10 cellular contexts compared by ENCODE assay signal in the genomic region with DNA sequence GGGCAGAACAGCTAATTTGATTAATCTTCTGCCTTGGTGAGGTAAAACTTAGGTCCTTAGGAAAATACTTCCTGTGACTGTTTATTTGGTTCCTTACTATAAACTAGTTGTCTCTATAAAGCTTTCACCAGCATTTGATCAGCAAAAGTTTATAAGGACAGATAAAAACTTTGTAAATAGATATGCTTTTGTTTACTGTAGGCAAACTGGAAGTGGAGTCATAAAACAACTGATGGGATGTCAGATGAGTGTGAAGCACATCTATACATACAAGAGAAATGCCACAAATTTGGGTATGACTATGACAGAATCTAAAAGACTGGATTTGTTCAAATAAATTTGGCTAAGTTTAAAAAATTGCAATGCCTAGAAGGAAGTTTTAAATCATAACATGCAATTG. TPM values are rescaled to one million over a fixed set of nuclear protein-coding genes. Genes with fewer than 3 reads are reported as not detected.
DNase-seq lines count a peak whose midpoint lies in the region; ATAC-seq, FAIRE-seq and TF ChIP-seq lines count a peak whose summit lies in the region.
"Had no signal": no experiment of that assay in that cellular context is flagged by ENCODE, and none has a peak within 500 bp of the region (broad histone marks: within the 10 kb centered on the region; RNA-seq: fewer than 3 reads in every experiment).

No MANE protein-coding gene starts in this region.

- H3K9me3 ChIP-seq in keratinocyte (ENCODE audit: control insufficient read depth, low read depth, low read length) (no peaks in the 10 kb centered on the region), subcutaneous abdominal adipose tissue (ENCODE audit: control insufficient read depth in 5 of 5, low read length in 5 of 5) (no peaks in the 10 kb centered on the region), GM23248 (ENCODE audit: low read depth) (no peaks in the 10 kb centered on the region)

- H3K4me3 Mint-ChIP-seq in activated CD8-positive, alpha-beta memory T cell treated with anti-CD3 and anti-CD28 coated beads, Interleukin-2, amount 10 ng/mL, durations not matched to agents 7 days and 5 days = peak overlapping the region; percentile 86
- H3K4me3 Mint-ChIP-seq in activated B cell treated with CpG ODN at 0.5 μM for 24 hours = peak overlapping the region; percentile 36

- H3K4me2 ChIP-seq in keratinocyte (ENCODE audit: control insufficient read depth, extremely low read depth, insufficient read depth, low read depth, low read length) (peak overlapping the region; percentile 97), GM23248 (ENCODE audit: unreplicated experiment) (no peak overlapping the region)

- H3K9me1 ChIP-seq in keratinocyte (ENCODE audit: control insufficient read depth, extremely low read depth, insufficient read depth, low read length) = no peaks in the 10 kb centered on the region

- peaks cover 83% of the 10 kb centered on the region for H3K79me2 ChIP-seq in keratinocyte (ENCODE audit: control insufficient read depth, insufficient read depth, low read length)
- H3K79me2 ChIP-seq in GM23248 (ENCODE audit: insufficient read depth) = no peaks in the 10 kb centered on the region

- H3K4me1 ChIP-seq in keratinocyte (ENCODE audit: control insufficient read depth, extremely low read depth, insufficient read depth, low read length) (peaks cover 70% of the 10 kb centered on the region), subcutaneous abdominal adipose tissue (ENCODE audit: control insufficient read depth in 5 of 5, insufficient read depth in 5 of 5, low read length in 5 of 5) (peaks cover 1 to 94% (median 86%) of the 10 kb centered on the region in 5 donors), GM23248 (ENCODE audit: insufficient read depth) (peaks cover 24% of the 10 kb centered on the region)

- no peak overlapping the region for H3K9ac ChIP-seq in keratinocyte (ENCODE audit: control insufficient read depth, extremely low read depth, insufficient read depth, low read length)
- H3K9ac ChIP-seq in subcutaneous abdominal adipose tissue (ENCODE audit: low read length in 5 of 5) = peak overlapping the region in 4 of 5 donors; percentile 26 to 68 (median 58)
- H3K9ac ChIP-seq in GM23248 = no peak overlapping the region

- in situ Hi-C loops in GM23248 (cut with MboI) = loop anchor here (10.0 kb wide), 2 partner anchors 740 to 970 kb away; no protein-coding TSS in a partner anchor

- no peaks in the 10 kb centered on the region for H3K9me3 Mint-ChIP-seq in activated CD8-positive, alpha-beta memory T cell treated with anti-CD3 and anti-CD28 coated beads, Interleukin-2, amount 10 ng/mL, durations not matched to agents 7 days and 5 days (ENCODE audit: low read depth)
- no peaks in the 10 kb centered on the region for H3K9me3 Mint-ChIP-seq in activated B cell treated with CpG ODN at 0.5 μM for 24 hours
- H3K9me3 Mint-ChIP-seq: nephron had no signal

- H3F3A ChIP-seq in GM23248 (ENCODE audit: insufficient read depth) = peaks cover 4% of the 10 kb centered on the region

- POLR2A ChIA-PET in activated B cell treated with CpG ODN at 0.5 μM for 24 hours (lab: Charles Lee) = interaction anchor here (1.3 kb wide), 1 partner anchor 199 kb away, joined by 3 read pairs; no protein-coding TSS in a partner anchor

- FAIRE-seq in keratinocyte (lab: Jason Lieb, UNC) = no peak

- no peak for DNase-seq in activated CD8-positive, alpha-beta memory T cell treated with anti-CD3 and anti-CD28 coated beads, Interleukin-2, amount 10 ng/mL, durations not matched to agents 7 days and 5 days
- DNase-seq in activated CD8-positive, alpha-beta memory T cell treated with anti-CD3 and anti-CD28 coated beads, Interleukin-2, amount 50 U/mL, for 4 hours = no peak
- DNase-seq in activated B cell treated with CpG ODN at 0.5 μM for 24 hours = no peak
- no peak for DNase-seq in keratinocyte (ENCODE audit: low read depth, low spot score)
- no peak for DNase-seq in NCI-H2029 (lab: John Stamatoyannopoulos, UW)
- DNase-seq in GM23248 = no peak
- DNase-seq: OCI-M1 had no signal

- peaks cover 60% of the 10 kb centered on the region for H3K4me1 Mint-ChIP-seq in activated CD8-positive, alpha-beta memory T cell treated with anti-CD3 and anti-CD28 coated beads, Interleukin-2, amount 10 ng/mL, durations not matched to agents 7 days and 5 days
- H3K4me1 Mint-ChIP-seq in activated B cell treated with CpG ODN at 0.5 μM for 24 hours = peaks cover 86% of the 10 kb centered on the region

- dilution Hi-C loops in keratinocyte (cut with MboI; ENCODE audit: extremely low pct_ligation_motif_present, low sequenced_read_pairs) = no loop called here

- H3K27ac Mint-ChIP-seq in activated CD8-positive, alpha-beta memory T cell treated with anti-CD3 and anti-CD28 coated beads, Interleukin-2, amount 10 ng/mL, durations not matched to agents 7 days and 5 days = peak overlapping the region; percentile 80
- no peak overlapping the region for H3K27ac Mint-ChIP-seq in activated B cell treated with CpG ODN at 0.5 μM for 24 hours
- H3K27ac Mint-ChIP-seq: nephron had no signal

- no peaks in the 10 kb centered on the region for H3K27me3 ChIP-seq in keratinocyte (ENCODE audit: control insufficient read depth, extremely low read depth, insufficient read depth, low read length)
- no peaks in the 10 kb centered on the region for H3K27me3 ChIP-seq in subcutaneous abdominal adipose tissue (ENCODE audit: control insufficient read depth in 5 of 5, insufficient read depth in 4 of 5, low read length in 5 of 5)
- H3K27me3 ChIP-seq in GM23248 (replicated peaks; ENCODE audit: insufficient read depth) = peaks cover 11% of the 10 kb centered on the region

- ATAC-seq in activated CD8-positive, alpha-beta memory T cell treated with anti-CD3 and anti-CD28 coated beads, Interleukin-2, amount 10 ng/mL, durations not matched to agents 7 days and 5 days = no peak
- ATAC-seq in activated B cell treated with CpG ODN at 0.5 μM for 24 hours (ENCODE audit: low read depth) = no peak
- no peak for ATAC-seq in GM21526 (IDR thresholded peaks at IDR 0.05; ENCODE audit: low FRiP score, unreplicated experiment)

- intact Hi-C loops in activated B cell treated with CpG ODN at 0.5 μM for 24 hours (cut with micrococcal nuclease) = no loop called here

- no peaks in the 10 kb centered on the region for H3K27me3 Mint-ChIP-seq in activated CD8-positive, alpha-beta memory T cell treated with anti-CD3 and anti-CD28 coated beads, Interleukin-2, amount 10 ng/mL, durations not matched to agents 7 days and 5 days
- no peaks in the 10 kb centered on the region for H3K27me3 Mint-ChIP-seq in activated B cell treated with CpG ODN at 0.5 μM for 24 hours

- CTCF ChIA-PET in activated CD8-positive, alpha-beta memory T cell treated with anti-CD3 and anti-CD28 coated beads, Interleukin-2, amount 10 ng/mL, durations not matched to agents 7 days and 5 days (lab: Charles Lee) = interaction anchor here (1.0 to 4.1 kb wide), 8 partner anchors 32 to 970 kb away, joined by 3 to 15 read pairs (median 4); no protein-coding TSS in a partner anchor
- CTCF ChIA-PET in activated B cell treated with CpG ODN at 0.5 μM for 24 hours (lab: Charles Lee) = interaction anchor here (0.9 to 3.0 kb wide), 7 partner anchors 315 to 971 kb away, joined by 3 to 26 read pairs (median 6); no protein-coding TSS in a partner anchor

- no peaks in the 10 kb centered on the region for H4K20me1 ChIP-seq in keratinocyte (ENCODE audit: control insufficient read depth, extremely low read depth, insufficient read depth, low read length)
- H4K20me1 ChIP-seq in GM23248 (ENCODE audit: insufficient read depth) = no peaks in the 10 kb centered on the region

- H3K36me3 ChIP-seq in keratinocyte (ENCODE audit: control insufficient read depth in 2 of 2, extremely low read depth in 1 of 2, insufficient read depth in 2 of 2, low read length in 2 of 2) (peaks cover 0 to 12% of the 10 kb centered on the region in 2 experiments), subcutaneous abdominal adipose tissue (ENCODE audit: control insufficient read depth in 5 of 5, insufficient read depth in 5 of 5, low read length in 5 of 5) (peaks cover 2 to 12% (median 5%) of the 10 kb centered on the region in 5 donors), GM23248 (ENCODE audit: low read depth) (no peaks in the 10 kb centered on the region)

- TF ChIP-seq CTCF in activated B cell treated with CpG ODN at 0.5 μM for 24 hours (IDR thresholded peaks at IDR 0.05) (no peak), keratinocyte (optimal IDR thresholded peaks at IDR 0.05 in 1 of 3, IDR thresholded peaks at IDR 0.05 in 1 of 3, conservative IDR thresholded peaks at IDR 0.05 in 1 of 3; ENCODE audit: extremely low read depth in 1 of 3, insufficient read depth in 2 of 3, low read length in 3 of 3) (no peak)

- H2AFZ ChIP-seq in keratinocyte (ENCODE audit: control insufficient read depth, low read length) (no peak overlapping the region), GM23248 (no peak overlapping the region)

- H3K9me2 ChIP-seq in GM23248 (ENCODE audit: insufficient read depth) = no peaks in the 10 kb centered on the region

- peaks cover 85% of the 10 kb centered on the region for H3K36me3 Mint-ChIP-seq in activated CD8-positive, alpha-beta memory T cell treated with anti-CD3 and anti-CD28 coated beads, Interleukin-2, amount 10 ng/mL, durations not matched to agents 7 days and 5 days
- peaks cover 86% of the 10 kb centered on the region for H3K36me3 Mint-ChIP-seq in activated B cell treated with CpG ODN at 0.5 μM for 24 hours (ENCODE audit: low read depth)

- H3K27ac ChIP-seq in keratinocyte (ENCODE audit: control insufficient read depth, insufficient read depth, low read length) (no peak overlapping the region), subcutaneous abdominal adipose tissue (ENCODE audit: low read depth, low read length) (peak overlapping the region; percentile 25), GM23248 (no peak overlapping the region)

- H3K4me3 ChIP-seq in keratinocyte (ENCODE audit: control insufficient read depth in 2 of 3, extremely low read depth in 1 of 3, insufficient read depth in 2 of 3, low read depth in 1 of 3, low read length in 3 of 3) = peak overlapping the region in 1 of 3 experiments; percentile 53
- peak overlapping the region; percentile 41 to 99 (median 88) for H3K4me3 ChIP-seq in subcutaneous abdominal adipose tissue (ENCODE audit: low read depth in 1 of 5, low read length in 5 of 5)
- H3K4me3 ChIP-seq in GM23248 = no peak overlapping the region

RNA-seq across cellular contexts. Expression of gene PTGER4, which starts 5.5 kb away (rescaled TPM):
- total RNA-seq in activated CD8-positive, alpha-beta memory T cell treated with anti-CD3 and anti-CD28 coated beads, Interleukin-2, amount 10 ng/mL, durations not matched to agents 7 days and 5 days = 10 to 100 TPM; 50.8 to 79.1 TPM
- 66.3 and 73.3 TPM in 2 replicates for total RNA-seq in activated B cell treated with CpG ODN at 0.5 μM for 24 hours
- 7.5 to 12.2 TPM (median 9.5 TPM) in 3 replicates for polyA plus RNA-seq in keratinocyte
- 2.9 TPM for polyA plus RNA-seq in keratinocyte (2011; ENCODE audit: low read depth)
- polyA plus RNA-seq in keratinocyte (2011; cell fraction: cytosol; rRNA removed) = 6.0 and 7.3 TPM in 2 replicates
- polyA plus RNA-seq in keratinocyte (2011; cell fraction: nucleus; rRNA removed) = 16.4 and 19.3 TPM in 2 replicates
- 4.0 and 8.4 TPM in 2 replicates for polyA plus RNA-seq in keratinocyte (2012; ENCODE audit: low replicate concordance)
- polyA minus RNA-seq in keratinocyte = 9.8 to 18.0 TPM (median 12.5 TPM) in 3 replicates
- 50.8 TPM for polyA minus RNA-seq in keratinocyte (2011; cell fraction: cytosol; rRNA and poly(A)+ RNA removed)
- 42.4 and 43.2 TPM in 2 replicates for polyA minus RNA-seq in keratinocyte (2011; cell fraction: nucleus; rRNA and poly(A)+ RNA removed)
- total RNA-seq in GM23248 (2014; rRNA removed; shearing (Covaris generic)) = 0.13 TPM in 1 of 2 replicates, not detected in the other
- polyA plus RNA-seq in GM23248 (2016; fragmentation: Nextera tagmentation; extraction: Ambion mirVana) = 0.41 and 0.46 TPM in 2 replicates

Comparison
In these comparisons a context has a peak if more than half of its experiments do, and no peak if none do; other contexts are left out.
1. H3K9ac ChIP-seq: peak in subcutaneous abdominal adipose tissue (4 of 5); none in keratinocyte (single experiment) and GM23248 (single experiment).
2. RNA of gene PTGER4, which starts 5.5 kb away (total RNA-seq): 50.8 to 79.1 TPM in activated CD8-positive, alpha-beta memory T cell treated with anti-CD3 and anti-CD28 coated beads, Interleukin-2, amount 10 ng/mL, durations not matched to agents 7 days and 5 days and 66.3 to 73.3 TPM in activated B cell treated with CpG ODN at 0.5 μM for 24 hours; 0.13 TPM in GM23248; every median in the first group is over 10 times any median in the second.